ENCODE assay signal across 8 cellular contexts in the genomic region with DNA sequence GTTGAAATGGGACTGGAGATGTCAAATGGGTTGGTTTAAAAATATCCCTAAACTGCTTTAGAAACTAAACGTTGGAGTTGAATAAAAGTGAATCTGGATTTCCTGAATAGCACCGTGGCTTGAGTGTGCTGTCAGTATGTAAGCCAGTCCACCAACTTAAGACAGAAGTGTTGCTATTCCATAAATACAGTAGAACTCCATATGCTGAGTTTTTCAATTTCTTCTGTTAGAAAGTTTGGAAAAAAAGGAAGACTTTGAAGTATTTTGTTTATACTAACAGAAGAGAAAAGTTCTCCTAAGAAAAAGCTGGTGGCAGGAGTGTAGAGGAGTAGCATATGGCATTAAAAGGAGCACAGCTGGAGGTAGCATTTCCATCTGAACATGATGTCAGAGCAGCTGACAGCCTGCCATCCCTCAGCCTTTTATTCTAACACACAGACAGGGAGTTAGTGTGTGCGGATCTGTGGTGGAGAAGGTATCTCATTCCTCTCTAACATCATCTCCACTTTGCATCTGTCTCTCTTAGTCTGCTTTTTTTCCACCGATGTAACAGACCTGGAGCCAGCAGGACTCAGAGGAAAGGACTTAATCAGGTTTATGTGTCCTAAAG. TPM values are rescaled to one million over a fixed set of nuclear protein-coding genes. Genes with fewer than 3 reads are reported as not detected.
DNase-seq lines count a peak whose midpoint lies in the region; ATAC-seq and TF ChIP-seq lines count a peak whose summit lies in the region.

Gene ZBTB18 (plus strand): TSS at position 449 of the 610 bp plus-strand sequence. CDS start 149 bp downstream, at position 598.

- ATAC-seq in left ventricle myocardium superior: no peak
- ATAC-seq in HG03196 (IDR thresholded peaks at IDR 0.05; ENCODE audit: unreplicated experiment): no peak

- no peak for TF ChIP-seq POLR2A in prostate gland (IDR thresholded peaks at IDR 0.05)

- intact Hi-C loops in left ventricle myocardium superior (cut with micrococcal nuclease) (no loop called here), prostate gland (cut with DNase I) (loop anchor here (10.0 kb wide), 1 partner anchor 706 kb away; no protein-coding TSS in a partner anchor)

- H3K9ac ChIP-seq in adipocyte (ENCODE audit: low read length): peak within 1 kb of the TSS; percentile 82

- no peak for TF ChIP-seq CTCF in prostate gland (IDR thresholded peaks at IDR 0.05)

- WGBS in prostate gland: 43% methylated on average over 4 of the region's 4 CpGs

- H3K4me1 ChIP-seq in adipocyte (ENCODE audit: control insufficient read depth, insufficient read depth, low read length): peaks cover 25% of the 10 kb centered on the region
- H3K4me1 ChIP-seq in prostate gland (replicated peaks): no peaks in the 10 kb centered on the region

- H3K27ac ChIP-seq in prostate gland: peak within 1 kb of the TSS; percentile 61 to 69

- no peaks in the 10 kb centered on the region for H3K27me3 ChIP-seq in adipocyte (replicated peaks; ENCODE audit: control insufficient read depth, insufficient read depth, low read length)
- H3K27me3 ChIP-seq in prostate gland (replicated peaks; ENCODE audit: insufficient read depth): no peaks in the 10 kb centered on the region

- H3K9me3 ChIP-seq in adipocyte (ENCODE audit: control insufficient read depth, low read length) (no peaks in the 10 kb centered on the region), prostate gland (no peaks in the 10 kb centered on the region)

- peak; percentile 8 for DNase-seq in NCI-H1105 treated with DMSO at 0.1 percent for 48 hours (lab: John Stamatoyannopoulos, UW)
- DNase-seq in NCI-H1105 (lab: John Stamatoyannopoulos, UW): no peak
- peak; percentile 1 for DNase-seq in NCI-H2196 (lab: John Stamatoyannopoulos, UW; ENCODE audit: unreplicated experiment)
- DNase-seq in adipocyte (ENCODE audit: low read depth): peak; percentile 51
- peak; percentile 54 for DNase-seq in left ventricle myocardium superior
- no peak for DNase-seq in prostate gland (ENCODE audit: low spot score)
- DNase-seq in iPS-NIHi7 (ENCODE audit: extremely low spot score): no peak

- H3K36me3 ChIP-seq in adipocyte (ENCODE audit: control insufficient read depth, insufficient read depth, low read length, severe bottlenecking) (peaks cover 16% of the 10 kb centered on the region), prostate gland (peaks cover 4 to 10% of the 10 kb centered on the region in 2 donors)

- peak within 1 kb of the TSS; percentile 90 for H3K4me3 ChIP-seq in adipocyte (ENCODE audit: low read length)
- H3K4me3 ChIP-seq in prostate gland: peak within 1 kb of the TSS; percentile 75 to 83

RNA-seq across cellular contexts. Expression of gene ZBTB18, which starts in this region (rescaled TPM):
- 35.4 TPM for total RNA-seq in left ventricle myocardium superior
- total RNA-seq in prostate gland: 10 to 100 TPM; 14.2 to 40.8 TPM

Comparison
In these comparisons a context has a peak if more than half of its experiments do, and no peak if none do; other contexts are left out.
1. DNase-seq: peak in NCI-H1105 treated with DMSO at 0.1 percent for 48 hours (single experiment), NCI-H2196 (single experiment), adipocyte (single experiment) and left ventricle myocardium superior (single experiment); none in NCI-H1105 (single experiment), prostate gland (single experiment) and iPS-NIHi7 (single experiment).